In the genomic region with DNA sequence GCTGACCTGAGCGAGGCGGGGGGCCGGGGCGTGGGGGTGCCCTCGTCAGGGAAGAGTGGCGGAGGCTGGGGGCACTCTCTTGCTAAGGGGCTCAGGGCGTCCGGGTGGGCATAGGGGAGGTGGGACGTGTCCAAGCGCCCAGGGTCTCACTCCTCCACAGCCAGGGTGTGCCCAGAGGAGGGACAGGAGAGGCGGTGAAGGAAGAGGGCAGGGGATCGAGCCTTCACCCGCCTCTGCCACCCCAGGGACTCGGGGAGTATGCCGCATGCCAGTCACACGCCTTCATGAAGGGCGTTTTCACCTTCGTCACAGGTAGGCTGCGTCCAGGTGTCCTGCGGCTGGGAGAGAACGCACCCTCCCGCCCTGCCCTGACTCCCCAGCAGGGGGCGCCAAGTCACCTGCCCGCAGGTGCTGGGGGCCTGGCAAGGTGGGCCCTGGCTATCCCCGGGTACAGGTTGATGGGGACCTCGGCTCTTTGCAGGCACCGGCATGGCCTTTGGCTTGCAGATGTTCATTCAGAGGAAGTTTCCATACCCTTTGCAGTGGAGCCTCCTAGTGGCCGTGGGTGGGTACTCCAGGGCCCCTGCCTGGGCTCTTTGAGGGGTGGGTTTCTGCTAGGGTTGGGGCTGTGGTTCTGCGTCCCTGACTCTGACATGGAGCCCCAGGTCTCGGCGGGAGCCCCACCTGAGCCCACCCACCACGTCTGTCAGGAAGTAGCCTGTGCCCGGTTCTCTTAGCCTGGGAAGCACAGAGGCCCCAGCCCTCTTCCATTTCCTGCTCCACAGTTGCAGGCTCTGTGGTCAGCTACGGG, we compare ENCODE assay signal across 1 cellular context.
A peak's percentile ranks its signal among the peaks of the same experiment; 100 is the strongest.
TF ChIP-seq lines count a peak whose summit lies in the region.

No MANE protein-coding gene starts in this region.

TF ChIP-seq in HepG2, 621 proteins besides CTCF, POLR2A, EP300 and RAD21 (continued from another document and continues in another):
- TF ChIP-seq BATF2 (CRISPR knock-in tag; IDR thresholded peaks at IDR 0.05) (no peak), MEIS2 (CRISPR knock-in tag; IDR thresholded peaks at IDR 0.05) (0 out of 2 replicates have a peak, but pooled peaks have one; percentile 11), BCL3 (CRISPR knock-in tag; IDR thresholded peaks at IDR 0.05) (peak; percentile 25; the same call in 1 of the 2 replicates), GATA4 (IDR thresholded peaks at IDR 0.05; ENCODE audit: borderline replicate concordance, low read depth) (no peak), ZNF782 (CRISPR knock-in tag; IDR thresholded peaks at IDR 0.05; ENCODE audit: borderline replicate concordance) (no peak), RBFOX2 (IDR thresholded peaks at IDR 0.05; ENCODE audit: low read depth, low read length) (peak; percentile 91), ZNF784 (CRISPR knock-in tag; IDR thresholded peaks at IDR 0.05; ENCODE audit: borderline replicate concordance) (no peak; the same call in 1 of the 2 replicates), DZIP1 (CRISPR knock-in tag; IDR thresholded peaks at IDR 0.05) (no peak), ZNF44 (CRISPR knock-in tag; IDR thresholded peaks at IDR 0.05) (no peak), ZFX (CRISPR knock-in tag; IDR thresholded peaks at IDR 0.05; ENCODE audit: low read depth) (peak; percentile 65; the same call in 1 of the 2 replicates), DMAP1 (CRISPR knock-in tag; IDR thresholded peaks at IDR 0.05) (no peak), ZEB1 (IDR thresholded peaks at IDR 0.05; ENCODE audit: insufficient replicate concordance, low read depth) (no peak), ZNF776 (CRISPR knock-in tag; IDR thresholded peaks at IDR 0.05) (no peak), RNF2 (conservative IDR thresholded peaks at IDR 0.05; ENCODE audit: low read depth) (no peak), YEATS2 (CRISPR knock-in tag; IDR thresholded peaks at IDR 0.05; ENCODE audit: borderline replicate concordance) (no peak; the same call in 1 of the 2 replicates), SAFB2 (CRISPR knock-in tag; IDR thresholded peaks at IDR 0.05; ENCODE audit: borderline replicate concordance, low read depth) (peak; percentile 37; the same call in 1 of the 2 replicates), FOXA3 (CRISPR knock-in tag; IDR thresholded peaks at IDR 0.05) (no peak), SATB2 (CRISPR knock-in tag; IDR thresholded peaks at IDR 0.05) (no peak), CERS6 (CRISPR knock-in tag; IDR thresholded peaks at IDR 0.05) (no peak), ZNF142 (CRISPR knock-in tag; IDR thresholded peaks at IDR 0.05) (0 out of 2 replicates have a peak, but pooled peaks have one; percentile 50), ZBTB3 (CRISPR knock-in tag; IDR thresholded peaks at IDR 0.05; ENCODE audit: borderline replicate concordance, low read depth) (peak; percentile 32; the same call in 1 of the 2 replicates), ZNF326 (CRISPR knock-in tag; IDR thresholded peaks at IDR 0.05; ENCODE audit: borderline replicate concordance) (no peak), HDAC2 (CRISPR knock-in tag; IDR thresholded peaks at IDR 0.05) (0 out of 2 replicates have a peak, but pooled peaks have one; percentile 13), THYN1 (CRISPR knock-in tag; IDR thresholded peaks at IDR 0.05; ENCODE audit: borderline replicate concordance, low read depth) (no peak), ZNF136 (CRISPR knock-in tag; IDR thresholded peaks at IDR 0.05; ENCODE audit: low read depth) (no peak), ZBTB2 (CRISPR knock-in tag; IDR thresholded peaks at IDR 0.05; ENCODE audit: low read depth) (peak; percentile 27; the same call in 1 of the 2 replicates), ZNF678 (CRISPR knock-in tag; IDR thresholded peaks at IDR 0.05) (peak; percentile 34; the same call in 1 of the 2 replicates), ZNF276 (CRISPR knock-in tag; IDR thresholded peaks at IDR 0.05; ENCODE audit: low read depth) (no peak), HMG20B (CRISPR knock-in tag; conservative IDR thresholded peaks at IDR 0.05) (no peak), AHR (CRISPR knock-in tag; IDR thresholded peaks at IDR 0.05) (no peak), ZNF24 (IDR thresholded peaks at IDR 0.05) (no peak), SP2 (CRISPR knock-in tag; IDR thresholded peaks at IDR 0.05) (peak; percentile 49; the same call in 1 of the 2 replicates), SIX4 (CRISPR knock-in tag; IDR thresholded peaks at IDR 0.05) (no peak), ATM (IDR thresholded peaks at IDR 0.05; ENCODE audit: borderline replicate concordance) (no peak), ZNF660 (CRISPR knock-in tag; IDR thresholded peaks at IDR 0.05; ENCODE audit: borderline replicate concordance, low read depth) (no peak), NFATC3 (CRISPR knock-in tag; IDR thresholded peaks at IDR 0.05) (no peak), MAFK (conservative IDR thresholded peaks at IDR 0.05 in 1 of 2, IDR thresholded peaks at IDR 0.05 in 1 of 2; ENCODE audit: low read length in 2 of 2) (no peak), ZBTB42 (CRISPR knock-in tag; IDR thresholded peaks at IDR 0.05) (0 out of 2 replicates have a peak, but pooled peaks have one; percentile 24)
- TF ChIP-seq, protein P1, sequence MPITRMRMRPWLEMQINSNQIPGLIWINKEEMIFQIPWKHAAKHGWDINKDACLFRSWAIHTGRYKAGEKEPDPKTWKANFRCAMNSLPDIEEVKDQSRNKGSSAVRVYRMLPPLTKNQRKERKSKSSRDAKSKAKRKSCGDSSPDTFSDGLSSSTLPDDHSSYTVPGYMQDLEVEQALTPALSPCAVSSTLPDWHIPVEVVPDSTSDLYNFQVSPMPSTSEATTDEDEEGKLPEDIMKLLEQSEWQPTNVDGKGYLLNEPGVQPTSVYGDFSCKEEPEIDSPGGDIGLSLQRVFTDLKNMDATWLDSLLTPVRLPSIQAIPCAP (CRISPR knock-in tag; IDR thresholded peaks at IDR 0.05; ENCODE audit: low read depth): 0 out of 2 replicates have a peak, but pooled peaks have one; percentile 44
